In genomic region chr21:35257413-35257812, GRCh38 we compare ENCODE assay signal across 9 cellular contexts.
DNase-seq lines count a peak whose midpoint lies in the region; ATAC-seq and TF ChIP-seq lines count a peak whose summit lies in the region.
"Had no signal": no experiment of that assay in that cellular context is flagged by ENCODE, and none has a peak within 500 bp of the region (broad histone marks: within the 10 kb centered on the region; RNA-seq: fewer than 3 reads in every experiment).

No MANE protein-coding gene starts in this region.

- DNase-seq in ACHN (peak; percentile 71), M059J (ENCODE audit: low read depth) (peak; percentile 98), brain pericyte (ENCODE audit: low read depth, low spot score) (peak; percentile 75), lung microvascular endothelial cell (ENCODE audit: low read depth in 2 of 2) (peak; percentile 70 to 97), putamen (ENCODE audit: low spot score) (no peak), GM10248 (ENCODE audit: extremely low spot score) (no peak)
- no peak for DNase-seq in NK-92 treated with Interleukin-12 subunit alpha and Interleukin-12 subunit beta, amount 100 ng/mL, for 24 hours (lab: John Stamatoyannopoulos, UW)
- DNase-seq: activated naive CD4-positive, alpha-beta T cell treated with anti-CD3 and anti-CD28 coated beads, Interleukin-2, amount 50 U/mL, for 16 hours had no signal

- CTCF ChIA-PET in GM10248 (lab: Yijun Ruan, JAX), result no interaction called here

- in situ Hi-C loops in ACHN (cut with HindIII; ENCODE audit: low pct_ligation_motif_present, low pct_unique_long_range_greater_than_20kb, low sequenced_read_pairs), result no loop called here

- POLR2A ChIA-PET in GM10248 (lab: Yijun Ruan, JAX), result no interaction called here

- no peak for ATAC-seq in HG03135 (IDR thresholded peaks at IDR 0.05; ENCODE audit: unreplicated experiment)

- TF ChIP-seq CTCF in GM10248 (IDR thresholded peaks at IDR 0.05; ENCODE audit: control extremely low read depth, extremely low read depth, low read depth, missing control alignments), result no peak

Comparison
In these comparisons a context has a peak if more than half of its experiments do, and no peak if none do; other contexts are left out.
1. DNase-seq: peak in ACHN (single experiment), M059J (single experiment), brain pericyte (single experiment) and lung microvascular endothelial cell (2 of 2); none in putamen (single experiment), GM10248 (single experiment) and NK-92 treated with Interleukin-12 subunit alpha and Interleukin-12 subunit beta, amount 100 ng/mL, for 24 hours (single experiment).